11 cellular contexts compared by ENCODE assay signal in genomic region chr9:109986423-109987055, GRCh38.
A peak's percentile ranks its signal among the peaks of the same experiment; 100 is the strongest.
DNase-seq lines count a peak whose midpoint lies in the region; ATAC-seq lines count a peak whose summit lies in the region.
"Had no signal": no experiment of that assay in that cellular context is flagged by ENCODE, and none has a peak within 500 bp of the region (broad histone marks: within the 10 kb centered on the region; RNA-seq: fewer than 3 reads in every experiment).

No MANE protein-coding gene starts in this region.

- H3K4me1 ChIP-seq in SJSA1 (replicated peaks) = peaks cover 30% of the 10 kb centered on the region

- DNase-seq in Caki2 (ENCODE audit: low read depth) = peak; percentile 85
- peak in 1 of 2 experiments; percentile 86 for DNase-seq in SJSA1 (ENCODE audit: low read depth in 1 of 2, low spot score in 2 of 2)
- DNase-seq in fibroblast of gingiva (ENCODE audit: low read depth) = peak; percentile 94
- DNase-seq in pulmonary artery endothelial cell (ENCODE audit: low read depth, low spot score) = peak; percentile 86
- DNase-seq in NAMALWA (ENCODE audit: low spot score) = no peak
- DNase-seq in mesenteric fat pad (ENCODE audit: low spot score) = no peak
- DNase-seq in occipital lobe (lab: John Stamatoyannopoulos, UW) = no peak
- DNase-seq: caudate nucleus, GOT3 had no signal

- no peaks in the 10 kb centered on the region; the same call in 1 of the 2 replicates for H3K9me3 ChIP-seq in SJSA1 (replicated peaks)
- H3K9me3 ChIP-seq: neutrophil had no signal

- ATAC-seq in HG02870 (IDR thresholded peaks at IDR 0.05; ENCODE audit: unreplicated experiment) = no peak

- H3K4me3 ChIP-seq in SJSA1 = no peak overlapping the region

- H3K27ac ChIP-seq in SJSA1 = peak overlapping the region; percentile 88
- H3K27ac ChIP-seq: neutrophil had no signal

- in situ Hi-C loops in Caki2 (cut with HindIII; ENCODE audit: low pct_unique_long_range_greater_than_20kb, low sequenced_read_pairs) = no loop called here

- H3K27me3 ChIP-seq in SJSA1 (replicated peaks) = no peaks in the 10 kb centered on the region
- H3K27me3 ChIP-seq: neutrophil had no signal

- 0 out of 2 replicates have a peak, but pooled peaks cover 3% of the 10 kb centered on the region for H3K36me3 ChIP-seq in SJSA1
- H3K36me3 ChIP-seq: neutrophil had no signal

Comparison
In these comparisons a context has a peak if more than half of its experiments do, and no peak if none do; other contexts are left out.
1. DNase-seq: peak in Caki2 (single experiment), fibroblast of gingiva (single experiment) and pulmonary artery endothelial cell (single experiment); none in NAMALWA (single experiment), mesenteric fat pad (single experiment) and occipital lobe (single experiment).